ENCODE assay signal across 8 cellular contexts in the genomic region with DNA sequence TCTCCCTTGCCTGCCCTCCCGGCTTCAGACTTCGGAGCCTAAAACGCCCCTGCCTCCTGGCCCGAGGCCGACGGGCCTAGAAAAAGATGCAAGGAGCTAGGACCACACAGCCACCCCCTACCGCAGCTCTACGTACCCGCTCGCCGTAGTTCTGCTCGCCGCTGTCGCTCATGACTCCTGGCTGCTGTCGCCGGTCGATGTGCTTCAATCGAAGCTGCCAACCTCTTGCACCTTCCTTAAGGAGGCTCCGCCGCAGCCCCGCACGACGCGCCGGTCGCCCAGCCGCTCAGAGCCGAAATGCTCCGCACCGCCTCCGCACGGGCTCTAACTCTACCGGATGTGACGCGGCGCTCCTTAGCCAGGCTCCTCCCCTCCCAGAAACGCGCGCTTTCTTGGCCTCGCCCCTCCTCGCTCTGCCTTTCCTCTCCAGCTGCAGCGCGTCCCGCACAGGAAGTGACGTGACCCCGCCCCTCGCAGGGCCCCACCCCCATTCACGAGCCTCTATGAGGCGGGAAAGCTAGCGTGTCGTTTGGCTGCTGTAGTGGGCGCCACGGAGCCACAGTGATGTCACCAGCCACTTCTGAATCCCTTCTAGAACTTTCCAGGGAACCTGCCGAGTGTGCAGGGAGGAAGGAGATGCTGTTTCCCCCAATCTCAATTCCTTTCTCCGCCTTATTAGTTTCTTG. TPM values are rescaled to one million over a fixed set of nuclear protein-coding genes. Genes with fewer than 3 reads are reported as not detected.
DNase-seq lines count a peak whose midpoint lies in the region; ATAC-seq and TF ChIP-seq lines count a peak whose summit lies in the region.

TSS of gene TRA2B (minus strand) at position 326 of the 686 bp plus-strand sequence. CDS start at position 172, 154 bp downstream.

- DNase-seq in NCI-H526 treated with DMSO at 0.1 percent for 48 hours (lab: John Stamatoyannopoulos, UW) (peak; percentile 97), coronary artery (ENCODE audit: low spot score) (peak; percentile 99), left colon (peak; percentile 99)
- peak; percentile 100 for DNase-seq in activated CD4-positive, alpha-beta T cell treated with anti-CD3 and anti-CD28 coated beads, Interleukin-2, amount 10 ng/mL, durations not matched to agents 24 days and 14 days
- DNase-seq in stimulated activated CD4-positive, alpha-beta T cell treated with anti-CD3 and anti-CD28 coated beads, Interleukin-1b, Interleukin-23, amount 100 ng/mL, for 48 hours, result peak; percentile 99

- peak within 1 kb of the TSS; percentile 100 for H3K27ac Mint-ChIP-seq in activated CD4-positive, alpha-beta T cell treated with anti-CD3 and anti-CD28 coated beads, Interleukin-2, amount 10 ng/mL, durations not matched to agents 24 days and 14 days

- H3K9me3 Mint-ChIP-seq in activated CD4-positive, alpha-beta T cell treated with anti-CD3 and anti-CD28 coated beads, Interleukin-2, amount 10 ng/mL, durations not matched to agents 24 days and 14 days, result peaks cover 4% of the 10 kb centered on the region

- H3K27ac ChIP-seq in C4-2B (peak within 1 kb of the TSS; percentile 99), coronary artery (peak within 1 kb of the TSS; percentile 98 to 99)

- H3K4me3 ChIP-seq in coronary artery, result peak within 1 kb of the TSS; percentile 88

- H3K4me3 Mint-ChIP-seq in activated CD4-positive, alpha-beta T cell treated with anti-CD3 and anti-CD28 coated beads, Interleukin-2, amount 10 ng/mL, durations not matched to agents 24 days and 14 days, result peak within 1 kb of the TSS; percentile 98

- H3K4me1 Mint-ChIP-seq in activated CD4-positive, alpha-beta T cell treated with anti-CD3 and anti-CD28 coated beads, Interleukin-2, amount 10 ng/mL, durations not matched to agents 24 days and 14 days, result peaks cover 33% of the 10 kb centered on the region

- peaks cover 44% of the 10 kb centered on the region for H3K36me3 Mint-ChIP-seq in activated CD4-positive, alpha-beta T cell treated with anti-CD3 and anti-CD28 coated beads, Interleukin-2, amount 10 ng/mL, durations not matched to agents 24 days and 14 days (ENCODE audit: low read depth)

- peaks cover 4% of the 10 kb centered on the region for H3K27me3 Mint-ChIP-seq in activated CD4-positive, alpha-beta T cell treated with anti-CD3 and anti-CD28 coated beads, Interleukin-2, amount 10 ng/mL, durations not matched to agents 24 days and 14 days

- peak; percentile 96 for ATAC-seq in GM19328 (IDR thresholded peaks at IDR 0.05; ENCODE audit: unreplicated experiment)
- peak; percentile 87 for ATAC-seq in HG03520 (IDR thresholded peaks at IDR 0.05; ENCODE audit: unreplicated experiment)
- peak; percentile 95 for ATAC-seq in left colon

- TF ChIP-seq CTCF in C4-2B (conservative IDR thresholded peaks at IDR 0.05) (peak; percentile 45), coronary artery (IDR thresholded peaks at IDR 0.05) (no peak)

- intact Hi-C loops in activated CD4-positive, alpha-beta T cell treated with anti-CD3 and anti-CD28 coated beads, Interleukin-2, amount 10 ng/mL, durations not matched to agents 24 days and 14 days (cut with micrococcal nuclease), result loop anchor here (1.0 to 5.0 kb wide), 8 partner anchors 10 to 1089 kb away; partner anchors contain the start of genes DNAJB11, EIF4A2 and ETV5
- intact Hi-C loops in left colon (cut with DNase I, micrococcal nuclease), result no loop called here

RNA-seq across cellular contexts. Expression of gene TRA2B, which starts in this region (rescaled TPM):
- total RNA-seq in activated CD4-positive, alpha-beta T cell treated with anti-CD3 and anti-CD28 coated beads, Interleukin-2, amount 10 ng/mL, durations not matched to agents 24 days and 14 days, result 311 and 314 TPM in 2 replicates
- total RNA-seq in left colon, result 10 to 100 TPM; 74.2 to 85.3 TPM

Comparison
In these comparisons a context has a peak if more than half of its experiments do, and no peak if none do; other contexts are left out.
1. Peak in every context shown above with its lines: DNase-seq, ATAC-seq, H3K4me3 ChIP-seq and H3K27ac ChIP-seq.